8 cellular contexts compared by ENCODE assay signal in genomic region chr5:138466900-138467710, GRCh38. TPM values are rescaled to one million over a fixed set of nuclear protein-coding genes. Genes with fewer than 3 reads are reported as not detected.
DNase-seq lines count a peak whose midpoint lies in the region; ATAC-seq and TF ChIP-seq lines count a peak whose summit lies in the region.

No MANE protein-coding gene starts in this region.

- H3K4me1 ChIP-seq in body of pancreas: peaks cover 26% of the 10 kb centered on the region
- peaks cover 0 to 11% (median 5%) of the 10 kb centered on the region in 4 donors for H3K4me1 ChIP-seq in right lobe of liver
- peaks cover 0 to 51% (median 24%) of the 10 kb centered on the region in 4 donors for H3K4me1 ChIP-seq in tibial nerve

- H3K36me3 ChIP-seq in body of pancreas (replicated peaks in 1 of 2; ENCODE audit: insufficient read depth in 1 of 2, low read depth in 2 of 2) (no peaks in the 10 kb centered on the region), right lobe of liver (no peaks in the 10 kb centered on the region), tibial nerve (peaks cover 0 to 11% (median 0%) of the 10 kb centered on the region in 3 donors)

- intact Hi-C loops in body of pancreas (cut with DNase I): no loop called here
- intact Hi-C loops in right lobe of liver (cut with DNase I): loop anchor here in 1 of 2 donors (5.0 kb wide), 1 partner anchor 35 kb away; no protein-coding TSS in a partner anchor

- H3K27ac ChIP-seq in body of pancreas (peak overlapping the region in 2 of 4 donors; percentile 41 to 99), right lobe of liver (peak overlapping the region in 2 of 3 donors; percentile 21 to 97), tibial nerve (peak overlapping the region in 2 of 4 donors; percentile 21 to 96)

- 90 to 92% methylated on average over 45 of the region's 45 CpGs for WGBS in body of pancreas, 2 donors
- WGBS in right lobe of liver (ENCODE audit: insufficient coverage, low coverage, low lambda C conversion rate, missing lambda C conversion rate): 84% methylated on average over 16 of the region's 45 CpGs
- WGBS in tibial nerve, 2 donors: 74 to 83% methylated on average over 44 to 45 of the region's 45 CpGs

- no peak for TF ChIP-seq CTCF in body of pancreas (IDR thresholded peaks at IDR 0.05)
- TF ChIP-seq CTCF in right lobe of liver (IDR thresholded peaks at IDR 0.05): no peak
- TF ChIP-seq CTCF in tibial nerve (IDR thresholded peaks at IDR 0.05): no peak

- H3K27me3 ChIP-seq in body of pancreas: no peaks in the 10 kb centered on the region
- H3K27me3 ChIP-seq in right lobe of liver: no peaks in the 10 kb centered on the region
- no peaks in the 10 kb centered on the region for H3K27me3 ChIP-seq in tibial nerve

- H3K9me3 ChIP-seq in body of pancreas: no peaks in the 10 kb centered on the region
- no peaks in the 10 kb centered on the region for H3K9me3 ChIP-seq in right lobe of liver
- H3K9me3 ChIP-seq in tibial nerve: no peaks in the 10 kb centered on the region

- peak in 2 of 3 donors; percentile 3 to 41 for TF ChIP-seq POLR2A in body of pancreas (IDR thresholded peaks at IDR 0.05)
- peak; percentile 18 for TF ChIP-seq POLR2A in right lobe of liver (IDR thresholded peaks at IDR 0.05)
- no peak for TF ChIP-seq POLR2A in tibial nerve (IDR thresholded peaks at IDR 0.05)

- no peak for TF ChIP-seq EP300 in tibial nerve (IDR thresholded peaks at IDR 0.05)

- H3K4me3 ChIP-seq in body of pancreas (peak overlapping the region in 1 of 2 donors; percentile 89), right lobe of liver (peak overlapping the region; percentile 65 to 91 (median 67)), tibial nerve (peak overlapping the region; percentile 54 to 95 (median 74))

- DNase-seq in activated T-cell treated with anti-CD3 and anti-CD28 coated beads, Interleukin-2, amount 50 U/mL, for 1 hour: peak; percentile 67
- DNase-seq in activated T-cell treated with anti-CD3 and anti-CD28 coated beads for 4 hours (no peak), body of pancreas (peak; percentile 29 to 77 (median 62)), right lobe of liver (no peak), tibial nerve (ENCODE audit: low spot score in 2 of 2) (peak in 1 of 2 donors; percentile 12), dedifferentiated amniotic fluid mesenchymal stem cell (ENCODE audit: extremely low spot score) (no peak)

- ATAC-seq in body of pancreas (no peak), right lobe of liver (no peak), HG03095 (IDR thresholded peaks at IDR 0.05; ENCODE audit: unreplicated experiment) (no peak), HG02973 (IDR thresholded peaks at IDR 0.05; ENCODE audit: unreplicated experiment) (no peak)

RNA-seq across cellular contexts. Expression of gene EGR1, which starts 1.8 kb away (rescaled TPM):
- total RNA-seq in body of pancreas (100 to 1,000 TPM in 1 of 2 donors, 10 to 100 TPM in 1; 51.1 to 139 TPM), right lobe of liver (10 to 100 TPM in 5 of 6 experiments, 1 to 10 TPM in 1; 6.6 to 72.9 (median 16.6) TPM), tibial nerve (10 to 100 TPM in 2 of 4 donors, 1 to 10 TPM in 2; 3.1 to 14.1 (median 8.8) TPM)

RNA-seq across cellular contexts. Expression of gene REEP2, which starts 28.2 kb away (rescaled TPM):
- total RNA-seq in body of pancreas (10 to 100 TPM in 1 of 2 donors, 1 to 10 TPM in 1; 1.8 to 11.2 TPM), right lobe of liver (not detected), tibial nerve (1 to 10 TPM; 5.7 to 8.1 (median 7.5) TPM)

Comparison
In these comparisons a context has a peak if more than half of its experiments do, and no peak if none do; other contexts are left out.
1. DNase-seq: peak in activated T-cell treated with anti-CD3 and anti-CD28 coated beads, Interleukin-2, amount 50 U/mL, for 1 hour (single experiment) and body of pancreas (4 of 4); none in activated T-cell treated with anti-CD3 and anti-CD28 coated beads for 4 hours (single experiment), right lobe of liver (0 of 3) and dedifferentiated amniotic fluid mesenchymal stem cell (single experiment).
2. POLR2A ChIP-seq: peak in body of pancreas (2 of 3) and right lobe of liver (single experiment); none in tibial nerve (0 of 2).